ENCODE assay signal across 18 cellular contexts in genomic region chr19:47682939-47683338, GRCh38. TPM values are rescaled to one million over a fixed set of nuclear protein-coding genes. Genes with fewer than 3 reads are reported as not detected.
"Had no signal": no experiment of that assay in that cellular context is flagged by ENCODE, and none has a peak within 500 bp of the region (broad histone marks: within the 10 kb centered on the region; RNA-seq: fewer than 3 reads in every experiment).

No MANE protein-coding gene starts in this region.

- FAIRE-seq: keratinocyte had no signal

- H3K27me3 Mint-ChIP-seq: activated B cell treated with CpG ODN at 0.5 μM for 24 hours; activated naive CD8-positive, alpha-beta T cell treated with anti-CD3 and anti-CD28 coated beads for 36 hours; naive thymus-derived CD8-positive, alpha-beta T cell; stimulated activated memory B cell treated with anti-CD40 and anti-IgM and Interleukin-4, amounts not matched to agents 10 μg/mL and 1 μg/mL and 100 μg/mL, for 72 hours; T-cell had no signal

- H3K4me3 ChIP-seq: coronary artery, gastroesophageal sphincter, mucosa of descending colon, SK-N-MC, thyroid gland had no signal

- H3K9me3 ChIP-seq: gastroesophageal sphincter, mucosa of descending colon, thyroid gland had no signal

- H3K9me3 Mint-ChIP-seq: activated B cell treated with CpG ODN at 0.5 μM for 24 hours; activated naive CD8-positive, alpha-beta T cell treated with anti-CD3 and anti-CD28 coated beads for 36 hours; activated T-helper 1 cell treated with anti-CD3 and anti-CD28 coated beads, Interleukin-12 subunit alpha, Interleukin-12 subunit beta, Interleukin-2, Interleukin-4 antibody, amounts not matched to agents 30 ng/mL and 10 ng/mL and 1 ng/mL, durations not matched to agents 14 hours and 24 hours and 36 hours; naive thymus-derived CD8-positive, alpha-beta T cell; stimulated activated memory B cell treated with anti-CD40 and anti-IgM and Interleukin-4, amounts not matched to agents 10 μg/mL and 1 μg/mL and 100 μg/mL, for 72 hours; T-cell had no signal

- H3K4me3 Mint-ChIP-seq: activated B cell treated with CpG ODN at 0.5 μM for 24 hours; activated naive CD8-positive, alpha-beta T cell treated with anti-CD3 and anti-CD28 coated beads for 36 hours; activated T-helper 1 cell treated with anti-CD3 and anti-CD28 coated beads, Interleukin-12 subunit alpha, Interleukin-12 subunit beta, Interleukin-2, Interleukin-4 antibody, amounts not matched to agents 30 ng/mL and 10 ng/mL and 1 ng/mL, durations not matched to agents 14 hours and 24 hours and 36 hours; naive thymus-derived CD8-positive, alpha-beta T cell; stimulated activated memory B cell treated with anti-CD40 and anti-IgM and Interleukin-4, amounts not matched to agents 10 μg/mL and 1 μg/mL and 100 μg/mL, for 72 hours; T-cell had no signal

- H3K4me1 ChIP-seq: gastroesophageal sphincter, parathyroid adenoma, thyroid gland had no signal

- H3K27ac ChIP-seq: coronary artery, parathyroid adenoma, SK-N-MC, thyroid gland had no signal

- H2AFZ ChIP-seq: parathyroid adenoma had no signal

- H3K27ac Mint-ChIP-seq: activated B cell treated with CpG ODN at 0.5 μM for 24 hours; activated naive CD8-positive, alpha-beta T cell treated with anti-CD3 and anti-CD28 coated beads for 36 hours; activated T-helper 1 cell treated with anti-CD3 and anti-CD28 coated beads, Interleukin-12 subunit alpha, Interleukin-12 subunit beta, Interleukin-2, Interleukin-4 antibody, amounts not matched to agents 30 ng/mL and 10 ng/mL and 1 ng/mL, durations not matched to agents 14 hours and 24 hours and 36 hours; stimulated activated memory B cell treated with anti-CD40 and anti-IgM and Interleukin-4, amounts not matched to agents 10 μg/mL and 1 μg/mL and 100 μg/mL, for 72 hours; T-cell had no signal

- H3K27me3 ChIP-seq: gastroesophageal sphincter, thyroid gland had no signal

- ATAC-seq: gastroesophageal sphincter; left lobe of liver; mucosa of descending colon; naive thymus-derived CD8-positive, alpha-beta T cell; stimulated activated memory B cell treated with anti-CD40 and anti-IgM and Interleukin-4, amounts not matched to agents 10 μg/mL and 1 μg/mL and 100 μg/mL, for 72 hours; T-cell had no signal

- H3K9ac ChIP-seq: parathyroid adenoma had no signal

- DNase-seq: activated B cell treated with CpG ODN at 0.5 μM for 24 hours; activated CD4-positive, alpha-beta T cell treated with anti-CD3 and anti-CD28 coated beads for 48 hours; activated naive CD8-positive, alpha-beta T cell treated with anti-CD3 and anti-CD28 coated beads for 36 hours; aorta; effector CD4-positive, alpha-beta T cell; naive thymus-derived CD8-positive, alpha-beta T cell; T-cell; T1000; thyroid gland had no signal

- H3K4me1 Mint-ChIP-seq: activated B cell treated with CpG ODN at 0.5 μM for 24 hours; stimulated activated memory B cell treated with anti-CD40 and anti-IgM and Interleukin-4, amounts not matched to agents 10 μg/mL and 1 μg/mL and 100 μg/mL, for 72 hours; T-cell had no signal

RNA-seq across cellular contexts. Expression of gene EHD2, which starts 30.3 kb away (rescaled TPM):
- total RNA-seq: activated B cell treated with CpG ODN at 0.5 μM for 24 hours; naive thymus-derived CD8-positive, alpha-beta T cell had no signal
- polyA plus RNA-seq: naive thymus-derived CD8-positive, alpha-beta T cell had no signal
